In genomic region chr20:53579581-53580375, GRCh38 we compare ENCODE assay signal across 8 cellular contexts. TPM values are rescaled to one million over a fixed set of nuclear protein-coding genes. Genes with fewer than 3 reads are reported as not detected.
DNase-seq lines count a peak whose midpoint lies in the region; ATAC-seq and TF ChIP-seq lines count a peak whose summit lies in the region.

No MANE protein-coding gene starts in this region.

- 32% methylated on average over 10 of the region's 10 CpGs for WGBS in urinary bladder

- no peaks in the 10 kb centered on the region for H3K27me3 Mint-ChIP-seq in MCF 10A (ENCODE audit: insufficient read depth, unreplicated experiment)

- intact Hi-C loops in MCF 10A (cut with micrococcal nuclease): loop anchor here (1.0 to 5.0 kb wide), 6 partner anchors 43 to 619 kb away; no protein-coding TSS in a partner anchor

- H3K36me3 Mint-ChIP-seq in MCF 10A (ENCODE audit: insufficient read depth, unreplicated experiment): peaks cover 80% of the 10 kb centered on the region

- H3K4me3 Mint-ChIP-seq in MCF 10A (ENCODE audit: unreplicated experiment): peak overlapping the region; percentile 54

- no peak for ATAC-seq in HG03159 (IDR thresholded peaks at IDR 0.05; ENCODE audit: unreplicated experiment)

- CTCF ChIA-PET in MCF 10A (lab: Yijun Ruan, JAX): interaction anchor here (0.6 to 9.0 kb wide), 24 partner anchors 29 to 731 kb away, joined by 3 to 163 read pairs (median 4); no protein-coding TSS in a partner anchor

- POLR2A ChIA-PET in MCF 10A (lab: Yijun Ruan, JAX): interaction anchor here (0.6 to 8.0 kb wide), 29 partner anchors 12 to 636 kb away, joined by 3 to 107 read pairs (median 5); partner anchors contain the start of genes PFDN4 and ZNF217

- BruUV-seq in MCF 10A (replicated peaks; lab: Mats Ljungman, UMichigan): TSS peak; percentile 58

- H3K36me3 ChIP-seq in urinary bladder (ENCODE audit: insufficient read depth): peaks cover under 1% of the 10 kb centered on the region

- H3K4me1 ChIP-seq in urinary bladder (ENCODE audit: insufficient read depth): no peaks in the 10 kb centered on the region

- H3K27ac Mint-ChIP-seq in MCF 10A (ENCODE audit: low read depth, unreplicated experiment): peak overlapping the region; percentile 90

- peak overlapping the region; percentile 72 for H3K27ac ChIP-seq in urinary bladder (ENCODE audit: low read depth)

- no peak overlapping the region for H3K4me3 ChIP-seq in urinary bladder (ENCODE audit: low read depth, low read length)

- peaks cover 30% of the 10 kb centered on the region for H3K4me1 Mint-ChIP-seq in MCF 10A (ENCODE audit: insufficient read depth, unreplicated experiment)

- H3K9me3 Mint-ChIP-seq in MCF 10A (ENCODE audit: unreplicated experiment): no peaks in the 10 kb centered on the region

- no peak for TF ChIP-seq CTCF in MCF 10A (IDR thresholded peaks at IDR 0.05; ENCODE audit: unreplicated experiment)

- DNase-seq in GM04504 (ENCODE audit: low read depth): peak; percentile 68
- DNase-seq in NOMO-1 (lab: John Stamatoyannopoulos, UW; ENCODE audit: unreplicated experiment in 2 of 2): peak; percentile 63 to 88
- peak; percentile 92 for DNase-seq in MCF 10A (ENCODE audit: unreplicated experiment)
- DNase-seq in lung microvascular endothelial cell (ENCODE audit: low read depth in 2 of 2): peak; percentile 73 to 79
- no peak for DNase-seq in cerebellar nuclear complex (lab: John Stamatoyannopoulos, UW)
- no peak for DNase-seq in NCI-H2081 (lab: John Stamatoyannopoulos, UW)

RNA-seq across cellular contexts. Expression of gene ZNF217, which starts 13.9 kb away (rescaled TPM):
- total RNA-seq in MCF 10A (2022): 42.9 and 49.3 TPM in 2 replicates
- total RNA-seq in lung microvascular endothelial cell: 8.3 and 9.7 TPM in 2 replicates
- total RNA-seq in urinary bladder: 30.2 TPM
- polyA plus RNA-seq in urinary bladder: 21.4 TPM

Comparison
In these comparisons a context has a peak if more than half of its experiments do, and no peak if none do; other contexts are left out.
1. DNase-seq: peak in GM04504 (single experiment), NOMO-1 (2 of 2), MCF 10A (single experiment) and lung microvascular endothelial cell (2 of 2); none in cerebellar nuclear complex (0 of 2) and NCI-H2081 (0 of 2).